ENCODE assay signal across 10 cellular contexts in genomic region chr3:128801779-128802369, GRCh38.
DNase-seq lines count a peak whose midpoint lies in the region; ATAC-seq and TF ChIP-seq lines count a peak whose summit lies in the region.
"Had no signal": no experiment of that assay in that cellular context is flagged by ENCODE, and none has a peak within 500 bp of the region (broad histone marks: within the 10 kb centered on the region; RNA-seq: fewer than 3 reads in every experiment).

No MANE protein-coding gene starts in this region.

- no peak for TF ChIP-seq CTCF in transverse colon (IDR thresholded peaks at IDR 0.05)

- intact Hi-C loops in activated naive CD4-positive, alpha-beta T cell treated with anti-CD3 and anti-CD28 coated beads for 36 hours (cut with micrococcal nuclease): loop anchor here (5.0 to 10.0 kb wide), 4 partner anchors 380 to 747 kb away; partner anchors contain the start of genes CNBP, HMCES, IFT122 and SEC61A1
- intact Hi-C loops in left cardiac atrium (cut with DNase I) (no loop called here), transverse colon (cut with DNase I; ENCODE audit: low total_unique reads) (no loop called here)

- TF ChIP-seq EP300 in transverse colon (IDR thresholded peaks at IDR 0.05; ENCODE audit: low read depth): no peak

- H3K36me3 Mint-ChIP-seq in activated naive CD4-positive, alpha-beta T cell treated with anti-CD3 and anti-CD28 coated beads for 36 hours (ENCODE audit: low read depth): peaks cover 51% of the 10 kb centered on the region
- peaks cover 89% of the 10 kb centered on the region for H3K36me3 Mint-ChIP-seq in activated T-helper 17 cell treated with anti-CD3 and anti-CD28 coated beads, Interleukin-2, amount 50 U/mL, for 72 hours (ENCODE audit: low read depth)

- no peak overlapping the region for H3K27ac ChIP-seq in transverse colon

- WGBS in transverse colon (ENCODE audit: low coverage in 1 of 2), 2 donors: 55 to 65% methylated on average over 2 of the region's 2 CpGs

- no peaks in the 10 kb centered on the region for H3K27me3 Mint-ChIP-seq in activated naive CD4-positive, alpha-beta T cell treated with anti-CD3 and anti-CD28 coated beads for 36 hours (ENCODE audit: low read depth)
- H3K27me3 Mint-ChIP-seq in activated T-helper 17 cell treated with anti-CD3 and anti-CD28 coated beads, Interleukin-2, amount 50 U/mL, for 72 hours: no peaks in the 10 kb centered on the region
- no peaks in the 10 kb centered on the region for H3K27me3 Mint-ChIP-seq in stimulated activated naive CD8-positive, alpha-beta T cell treated with anti-CD3 and anti-CD28 coated beads, Interleukin-15, amount 100 ng/mL, for 72 hours

- no peaks in the 10 kb centered on the region for H3K9me3 Mint-ChIP-seq in activated naive CD4-positive, alpha-beta T cell treated with anti-CD3 and anti-CD28 coated beads for 36 hours
- H3K9me3 Mint-ChIP-seq in activated T-helper 17 cell treated with anti-CD3 and anti-CD28 coated beads, Interleukin-2, amount 50 U/mL, for 72 hours: no peaks in the 10 kb centered on the region
- no peaks in the 10 kb centered on the region for H3K9me3 Mint-ChIP-seq in stimulated activated naive CD8-positive, alpha-beta T cell treated with anti-CD3 and anti-CD28 coated beads, Interleukin-15, amount 100 ng/mL, for 72 hours

- CTCF ChIA-PET in activated naive CD4-positive, alpha-beta T cell treated with anti-CD3 and anti-CD28 coated beads for 36 hours (lab: Charles Lee): interaction anchor here (1.5 kb wide), 1 partner anchor 121 kb away, joined by 9 read pairs; no protein-coding TSS in a partner anchor

- H3K27me3 ChIP-seq in transverse colon: no peaks in the 10 kb centered on the region

- peaks cover 14 to 54% (median 20%) of the 10 kb centered on the region in 4 donors for H3K4me1 ChIP-seq in transverse colon

- peaks cover 95% of the 10 kb centered on the region for H3K4me1 Mint-ChIP-seq in activated naive CD4-positive, alpha-beta T cell treated with anti-CD3 and anti-CD28 coated beads for 36 hours (ENCODE audit: low read depth)
- peaks cover 71% of the 10 kb centered on the region for H3K4me1 Mint-ChIP-seq in activated T-helper 17 cell treated with anti-CD3 and anti-CD28 coated beads, Interleukin-2, amount 50 U/mL, for 72 hours
- peaks cover 100% of the 10 kb centered on the region for H3K4me1 Mint-ChIP-seq in stimulated activated naive CD8-positive, alpha-beta T cell treated with anti-CD3 and anti-CD28 coated beads, Interleukin-15, amount 100 ng/mL, for 72 hours

- in situ Hi-C loops in transverse colon (cut with MboI; ENCODE audit: low pct_ligation_motif_present in 1 of 4, low pct_unique_long_range_greater_than_20kb in 1 of 4, low sequenced_read_pairs in 3 of 4): no loop called here

- peak overlapping the region; percentile 98 for H3K27ac Mint-ChIP-seq in activated naive CD4-positive, alpha-beta T cell treated with anti-CD3 and anti-CD28 coated beads for 36 hours
- H3K27ac Mint-ChIP-seq in activated T-helper 17 cell treated with anti-CD3 and anti-CD28 coated beads, Interleukin-2, amount 50 U/mL, for 72 hours: peak overlapping the region; percentile 85
- H3K27ac Mint-ChIP-seq in stimulated activated naive CD8-positive, alpha-beta T cell treated with anti-CD3 and anti-CD28 coated beads, Interleukin-15, amount 100 ng/mL, for 72 hours: peak overlapping the region; percentile 70 to 83

- peak overlapping the region; percentile 60 for H3K4me3 Mint-ChIP-seq in activated naive CD4-positive, alpha-beta T cell treated with anti-CD3 and anti-CD28 coated beads for 36 hours
- H3K4me3 Mint-ChIP-seq in activated T-helper 17 cell treated with anti-CD3 and anti-CD28 coated beads, Interleukin-2, amount 50 U/mL, for 72 hours: peak overlapping the region; percentile 83
- peak overlapping the region; percentile 57 to 73 for H3K4me3 Mint-ChIP-seq in stimulated activated naive CD8-positive, alpha-beta T cell treated with anti-CD3 and anti-CD28 coated beads, Interleukin-15, amount 100 ng/mL, for 72 hours

- no peak for ATAC-seq in activated T-helper 17 cell treated with anti-CD3 and anti-CD28 coated beads, Interleukin-2, amount 50 U/mL, for 72 hours (replicated peaks)
- ATAC-seq in left cardiac atrium (peak; percentile 69 to 74), GM21576 (IDR thresholded peaks at IDR 0.05; ENCODE audit: unreplicated experiment) (no peak)
- no peak for ATAC-seq in stimulated activated naive CD8-positive, alpha-beta T cell treated with anti-CD3 and anti-CD28 coated beads, Interleukin-15, amount 100 ng/mL, for 72 hours

- no peaks in the 10 kb centered on the region for H3K9me3 ChIP-seq in transverse colon

- H3K36me3 ChIP-seq in transverse colon: peaks cover 0 to 25% (median 14%) of the 10 kb centered on the region in 4 donors

- no peak overlapping the region for H3K4me3 ChIP-seq in transverse colon

- DNase-seq in activated naive CD4-positive, alpha-beta T cell treated with anti-CD3 and anti-CD28 coated beads for 36 hours: peak; percentile 49
- no peak for DNase-seq in activated naive CD4-positive, alpha-beta T cell (lab: John Stamatoyannopoulos, UW)
- DNase-seq in left cardiac atrium (no peak), transverse colon (no peak), dermis blood vessel endothelial cell (no peak)
- no peak for DNase-seq in stimulated activated naive CD8-positive, alpha-beta T cell treated with anti-CD3 and anti-CD28 coated beads, Interleukin-15, amount 100 ng/mL, for 72 hours
- DNase-seq: activated effector memory CD4-positive, alpha-beta T cell treated with anti-CD3 and anti-CD28 coated beads, Interleukin-2, amount 50 U/mL, for 16 hours; stimulated activated naive CD4-positive, alpha-beta T cell treated with Interleukin-2 at 50 U/mL for 16 hours had no signal

- no peak for TF ChIP-seq POLR2A in transverse colon (IDR thresholded peaks at IDR 0.05)

Comparison
In these comparisons a context has a peak if more than half of its experiments do, and no peak if none do; other contexts are left out.
1. ATAC-seq: peak in left cardiac atrium (2 of 2); none in activated T-helper 17 cell treated with anti-CD3 and anti-CD28 coated beads, Interleukin-2, amount 50 U/mL, for 72 hours (single experiment), stimulated activated naive CD8-positive, alpha-beta T cell treated with anti-CD3 and anti-CD28 coated beads, Interleukin-15, amount 100 ng/mL, for 72 hours (single experiment) and GM21576 (single experiment).
2. Peak in every context shown above with its lines, with median percentiles within 50 percentile points of each other: H3K27ac Mint-ChIP-seq and H3K4me3 Mint-ChIP-seq.